ENCODE assay signal across 18 cellular contexts in genomic region chr16:10356870-10357842, GRCh38.
"Had no signal": no experiment of that assay in that cellular context is flagged by ENCODE, and none has a peak within 500 bp of the region (broad histone marks: within the 10 kb centered on the region; RNA-seq: fewer than 3 reads in every experiment).

No MANE protein-coding gene starts in this region.

- DNase-seq: activated CD4-positive, alpha-beta T cell treated with anti-CD3 and anti-CD28 coated beads, Interleukin-2, amount 10 ng/mL, durations not matched to agents 24 days and 14 days; activated CD8-positive, alpha-beta T cell treated with anti-CD3 and anti-CD28 coated beads, Interleukin-2, amount 10 ng/mL, durations not matched to agents 7 days and 5 days; activated naive CD4-positive, alpha-beta T cell treated with anti-CD3 and anti-CD28 coated beads for 36 hours; activated naive CD8-positive, alpha-beta T cell treated with anti-CD3 and anti-CD28 coated beads, Interleukin-2, amount 50 U/mL, for 24 hours; activated T-cell treated with anti-CD3 and anti-CD28 coated beads, Interleukin-2, amount 50 U/mL, for 24 hours; anterior cingulate cortex; central memory CD4-positive, alpha-beta T cell; dorsolateral prefrontal cortex; foreskin fibroblast; hippocampal formation; lower lobe of right lung; midbrain; occipital lobe; stimulated activated naive CD8-positive, alpha-beta T cell treated with anti-CD3 and anti-CD28 coated beads, Interleukin-15, Interleukin-2, amounts not matched to agents 100 U/mL and 50 U/mL, for 24 hours; substantia nigra; uterus had no signal

- H3K9me3 Mint-ChIP-seq: activated naive CD8-positive, alpha-beta T cell treated with anti-CD3 and anti-CD28 coated beads, Interleukin-2, amount 50 U/mL, for 24 hours had no signal

- H3K27me3 Mint-ChIP-seq: activated naive CD8-positive, alpha-beta T cell treated with anti-CD3 and anti-CD28 coated beads, Interleukin-2, amount 50 U/mL, for 24 hours; activated T-cell treated with anti-CD3 and anti-CD28 coated beads, Interleukin-2, amount 50 U/mL, for 24 hours had no signal

- H3K36me3 Mint-ChIP-seq: brain had no signal

- H3K4me3 Mint-ChIP-seq: activated CD4-positive, alpha-beta T cell treated with anti-CD3 and anti-CD28 coated beads, Interleukin-2, amount 10 ng/mL, durations not matched to agents 24 days and 14 days; activated CD8-positive, alpha-beta T cell treated with anti-CD3 and anti-CD28 coated beads, Interleukin-2, amount 10 ng/mL, durations not matched to agents 7 days and 5 days; activated naive CD4-positive, alpha-beta T cell treated with anti-CD3 and anti-CD28 coated beads for 36 hours; activated naive CD8-positive, alpha-beta T cell treated with anti-CD3 and anti-CD28 coated beads, Interleukin-2, amount 50 U/mL, for 24 hours; activated T-cell treated with anti-CD3 and anti-CD28 coated beads, Interleukin-2, amount 50 U/mL, for 24 hours; brain; nephron had no signal

- ATAC-seq: activated CD8-positive, alpha-beta T cell treated with anti-CD3 and anti-CD28 coated beads, Interleukin-2, amount 10 ng/mL, durations not matched to agents 7 days and 5 days; activated naive CD8-positive, alpha-beta T cell treated with anti-CD3 and anti-CD28 coated beads, Interleukin-2, amount 50 U/mL, for 24 hours; lower lobe of right lung; stimulated activated naive CD8-positive, alpha-beta T cell treated with anti-CD3 and anti-CD28 coated beads, Interleukin-15, Interleukin-2, amounts not matched to agents 100 U/mL and 50 U/mL, for 24 hours had no signal

- H3K27ac Mint-ChIP-seq: activated CD4-positive, alpha-beta T cell treated with anti-CD3 and anti-CD28 coated beads, Interleukin-2, amount 10 ng/mL, durations not matched to agents 24 days and 14 days; activated CD8-positive, alpha-beta T cell treated with anti-CD3 and anti-CD28 coated beads, Interleukin-2, amount 10 ng/mL, durations not matched to agents 7 days and 5 days; activated naive CD4-positive, alpha-beta T cell treated with anti-CD3 and anti-CD28 coated beads for 36 hours; activated naive CD8-positive, alpha-beta T cell treated with anti-CD3 and anti-CD28 coated beads, Interleukin-2, amount 50 U/mL, for 24 hours; activated T-cell treated with anti-CD3 and anti-CD28 coated beads, Interleukin-2, amount 50 U/mL, for 24 hours; brain; nephron had no signal

- H3K4me1 Mint-ChIP-seq: brain, nephron had no signal
